ENCODE assay signal across 9 cellular contexts in the genomic region with DNA sequence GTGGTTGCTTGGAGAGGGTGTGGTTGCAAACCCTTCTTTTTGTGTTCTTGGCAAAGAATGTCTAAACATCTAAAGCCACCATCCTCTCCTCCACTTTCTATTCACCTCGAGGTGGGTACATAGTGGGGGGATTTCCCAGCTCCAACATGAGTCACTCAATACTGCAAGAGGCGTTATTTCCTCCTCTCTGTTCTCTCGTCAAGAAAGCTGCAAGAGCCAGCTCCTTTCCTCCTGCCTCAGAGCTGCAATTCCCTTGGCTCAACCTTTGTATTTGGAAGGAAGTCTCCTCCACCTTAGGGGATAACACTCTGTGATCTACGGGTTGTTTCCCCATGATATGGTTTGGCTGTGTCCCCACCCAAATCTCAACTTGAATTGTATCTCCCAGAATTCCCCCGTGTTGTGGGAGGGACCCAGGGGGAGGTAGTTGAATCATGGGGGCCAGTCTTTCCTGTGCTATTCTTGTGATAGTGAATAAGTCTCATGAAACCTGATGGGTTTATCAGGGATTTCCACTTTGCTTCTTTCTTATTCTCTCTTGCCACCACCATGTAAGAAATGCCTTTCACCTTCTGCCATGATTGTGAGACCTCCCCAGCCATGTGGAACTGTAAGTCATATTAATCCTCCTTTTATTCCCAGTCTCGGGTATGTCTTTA.
DNase-seq lines count a peak whose midpoint lies in the region; ATAC-seq and TF ChIP-seq lines count a peak whose summit lies in the region.
"Had no signal": no experiment of that assay in that cellular context is flagged by ENCODE, and none has a peak within 500 bp of the region (broad histone marks: within the 10 kb centered on the region; RNA-seq: fewer than 3 reads in every experiment).

No MANE protein-coding gene starts in this region.

- no peaks in the 10 kb centered on the region for H3K27me3 ChIP-seq in CD4-positive, alpha-beta T cell (ENCODE audit: control insufficient read depth, insufficient read depth, low read length)

- H3K27ac Mint-ChIP-seq in CD4-positive, alpha-beta T cell: peak overlapping the region; percentile 82
- H3K27ac Mint-ChIP-seq in stimulated activated naive CD8-positive, alpha-beta T cell treated with anti-CD3 and anti-CD28 coated beads, Interleukin-15, Interleukin-2, amounts not matched to agents 100 ng/mL and 50 ng/mL, for 24 hours: peak overlapping the region; percentile 98

- TF ChIP-seq CTCF in CD4-positive, alpha-beta T cell (IDR thresholded peaks at IDR 0.05): no peak

- intact Hi-C loops in CD4-positive, alpha-beta T cell (cut with DNase I, micrococcal nuclease): loop anchor here in 1 of 2 experiments (5.0 kb wide), 1 partner anchor 136 kb away; no protein-coding TSS in a partner anchor

- ATAC-seq in CD4-positive, alpha-beta T cell (ENCODE audit: poor library complexity): peak; percentile 90
- ATAC-seq in GM21528 (IDR thresholded peaks at IDR 0.05; ENCODE audit: low FRiP score, unreplicated experiment) (peak; percentile 61), HG02970 (IDR thresholded peaks at IDR 0.05; ENCODE audit: low FRiP score, unreplicated experiment) (no peak)

- peaks cover 79% of the 10 kb centered on the region for H3K4me1 Mint-ChIP-seq in CD4-positive, alpha-beta T cell (ENCODE audit: low read depth)
- H3K4me1 Mint-ChIP-seq in stimulated activated naive CD8-positive, alpha-beta T cell treated with anti-CD3 and anti-CD28 coated beads, Interleukin-15, Interleukin-2, amounts not matched to agents 100 ng/mL and 50 ng/mL, for 24 hours (ENCODE audit: low read depth): peaks cover 78% of the 10 kb centered on the region

- H3K27me3 Mint-ChIP-seq in CD4-positive, alpha-beta T cell: no peaks in the 10 kb centered on the region
- H3K27me3 Mint-ChIP-seq in stimulated activated naive CD8-positive, alpha-beta T cell treated with anti-CD3 and anti-CD28 coated beads, Interleukin-15, Interleukin-2, amounts not matched to agents 100 ng/mL and 50 ng/mL, for 24 hours: no peaks in the 10 kb centered on the region

- H3K9me3 Mint-ChIP-seq in CD4-positive, alpha-beta T cell: no peaks in the 10 kb centered on the region
- no peaks in the 10 kb centered on the region for H3K9me3 Mint-ChIP-seq in stimulated activated naive CD8-positive, alpha-beta T cell treated with anti-CD3 and anti-CD28 coated beads, Interleukin-15, Interleukin-2, amounts not matched to agents 100 ng/mL and 50 ng/mL, for 24 hours

- H3K36me3 Mint-ChIP-seq in CD4-positive, alpha-beta T cell (ENCODE audit: low read depth): peaks cover 50% of the 10 kb centered on the region
- peaks cover 34% of the 10 kb centered on the region for H3K36me3 Mint-ChIP-seq in stimulated activated naive CD8-positive, alpha-beta T cell treated with anti-CD3 and anti-CD28 coated beads, Interleukin-15, Interleukin-2, amounts not matched to agents 100 ng/mL and 50 ng/mL, for 24 hours (ENCODE audit: low read depth)

- POLR2A ChIA-PET in CD4-positive, alpha-beta T cell (lab: Charles Lee): interaction anchor here (1.4 kb wide), 1 partner anchor 134 kb away, joined by 3 read pairs; no protein-coding TSS in a partner anchor

- H3K9me3 ChIP-seq in CD4-positive, alpha-beta T cell (ENCODE audit: control insufficient read depth, low read length): no peaks in the 10 kb centered on the region

- H3K4me3 Mint-ChIP-seq in CD4-positive, alpha-beta T cell: no peak overlapping the region
- H3K4me3 Mint-ChIP-seq in stimulated activated naive CD8-positive, alpha-beta T cell treated with anti-CD3 and anti-CD28 coated beads, Interleukin-15, Interleukin-2, amounts not matched to agents 100 ng/mL and 50 ng/mL, for 24 hours: peak overlapping the region; percentile 81

- DNase-seq in CD4-positive, alpha-beta T cell: peak in 6 of 10 experiments; percentile 3 to 29 (median 10)
- peak in 4 of 5 donors; percentile 13 to 67 (median 16) for DNase-seq in T-helper 1 cell
- peak; percentile 57 for DNase-seq in dermis blood vessel endothelial cell
- no peak for DNase-seq in SKM-1 treated with dmso at 0.1 percent for 144 hours (lab: John Stamatoyannopoulos, UW; ENCODE audit: unreplicated experiment)
- no peak for DNase-seq in GF-D8 (lab: John Stamatoyannopoulos, UW)

- CTCF ChIA-PET in CD4-positive, alpha-beta T cell (lab: Charles Lee): interaction anchor here (0.6 to 1.3 kb wide), 3 partner anchors 78 to 1085 kb away, joined by 3 read pairs; no protein-coding TSS in a partner anchor

- H3K27ac ChIP-seq in CD4-positive, alpha-beta T cell (ENCODE audit: low read depth, low read length): no peak overlapping the region
- H3K27ac ChIP-seq: skin epidermis had no signal

Comparison
In these comparisons a context has a peak if more than half of its experiments do, and no peak if none do; other contexts are left out.
1. DNase-seq: peak in CD4-positive, alpha-beta T cell (6 of 10), T-helper 1 cell (4 of 5) and dermis blood vessel endothelial cell (single experiment); none in SKM-1 treated with dmso at 0.1 percent for 144 hours (single experiment) and GF-D8 (single experiment).